32 cellular contexts compared by ENCODE assay signal in genomic region chr10:98399784-98400183, GRCh38.
"Had no signal": no experiment of that assay in that cellular context is flagged by ENCODE, and none has a peak within 500 bp of the region (broad histone marks: within the 10 kb centered on the region; RNA-seq: fewer than 3 reads in every experiment).

No MANE protein-coding gene starts in this region.

- ATAC-seq: activated CD8-positive, alpha-beta memory T cell treated with anti-CD3 and anti-CD28 coated beads, Interleukin-2, amount 10 ng/mL, durations not matched to agents 7 days and 5 days; activated CD8-positive, alpha-beta T cell treated with anti-CD3 and anti-CD28 coated beads, Interleukin-2, amount 10 ng/mL, durations not matched to agents 7 days and 5 days; body of pancreas; WTC11 had no signal

- DNase-seq: activated CD4-positive, alpha-beta memory T cell treated with anti-CD3 and anti-CD28 coated beads, Interleukin-2, amount 10 ng/mL, durations not matched to agents 7 days and 5 days; activated CD4-positive, alpha-beta T cell treated with anti-CD3 and anti-CD28 coated beads for 1 hour; activated CD4-positive, alpha-beta T cell treated with anti-CD3 and anti-CD28 coated beads, Interleukin-2, amount 10 ng/mL, durations not matched to agents 7 days and 5 days; activated CD4-positive, alpha-beta T cell treated with anti-CD3 and anti-CD28 coated beads, Interleukin-2, amount 50 U/mL, for 48 hours; activated CD4-positive, CD25-positive, alpha-beta regulatory T cell; activated CD8-positive, alpha-beta memory T cell treated with anti-CD3 and anti-CD28 coated beads for 24 hours; activated CD8-positive, alpha-beta memory T cell treated with anti-CD3 and anti-CD28 coated beads, Interleukin-2, amount 10 ng/mL, durations not matched to agents 7 days and 5 days; activated CD8-positive, alpha-beta memory T cell treated with anti-CD3 and anti-CD28 coated beads, Interleukin-2, amount 50 U/mL, for 48 hours; activated CD8-positive, alpha-beta T cell treated with anti-CD3 and anti-CD28 coated beads, Interleukin-2, amount 10 ng/mL, durations not matched to agents 7 days and 5 days; activated effector memory CD4-positive, alpha-beta T cell treated with Interleukin-2 at 50 U/mL for 16 hours; activated gamma-delta T cell; activated naive CD4-positive, alpha-beta T cell treated with anti-CD3 and anti-CD28 coated beads, Interleukin-2, amount 10 ng/mL, durations not matched to agents 7 days and 5 days; activated naive CD4-positive, alpha-beta T cell treated with Interleukin-2 at 50 U/mL for 16 hours; activated naive CD8-positive, alpha-beta T cell treated with anti-CD3 and anti-CD28 coated beads, Interleukin-2, amount 10 ng/mL, durations not matched to agents 7 days and 5 days; activated naive CD8-positive, alpha-beta T cell treated with anti-CD3 and anti-CD28 coated beads, Interleukin-2, amount 50 U/mL, for 24 hours; activated T-cell treated with anti-CD3 and anti-CD28 coated beads, Interleukin-2, amount 50 U/mL, for 1 hour; activated T-cell treated with anti-CD3 and anti-CD28 coated beads, Interleukin-2, amount 50 U/mL, for 48 hours; amygdala; anterior cingulate cortex; body of pancreas; brain microvascular endothelial cell; central memory CD4-positive, alpha-beta T cell; T-helper 9 cell; WERI-Rb-1 had no signal

- H3K36me3 ChIP-seq: brain microvascular endothelial cell, breast epithelium, WERI-Rb-1 had no signal

- H3K9me3 Mint-ChIP-seq: activated CD4-positive, alpha-beta memory T cell treated with anti-CD3 and anti-CD28 coated beads, Interleukin-2, amount 10 ng/mL, durations not matched to agents 7 days and 5 days; activated CD4-positive, alpha-beta T cell treated with anti-CD3 and anti-CD28 coated beads, Interleukin-2, amount 10 ng/mL, durations not matched to agents 7 days and 5 days; activated naive CD4-positive, alpha-beta T cell treated with anti-CD3 and anti-CD28 coated beads, Interleukin-2, amount 10 ng/mL, durations not matched to agents 7 days and 5 days; activated naive CD4-positive, alpha-beta T cell treated with anti-CD3 and anti-CD28 coated beads, Interleukin-2, amount 50 U/mL, for 24 hours; activated naive CD8-positive, alpha-beta T cell treated with anti-CD3 and anti-CD28 coated beads, Interleukin-2, amount 10 ng/mL, durations not matched to agents 7 days and 5 days; activated naive CD8-positive, alpha-beta T cell treated with anti-CD3 and anti-CD28 coated beads, Interleukin-2, amount 50 U/mL, for 24 hours; activated T-helper 2 cell treated with anti-CD3 and anti-CD28 coated beads, Interferon-gamma antibody, Interleukin-2, Interleukin-4, amounts not matched to agents 10 μg/mL and 5 μg/mL and 100 μg/mL, durations not matched to agents 14 hours and 24 hours and 36 hours; T-helper 1 cell treated with Interleukin-12 subunit alpha and Interleukin-12 subunit beta and Interleukin-4 antibody, amounts not matched to agents 30 μg/mL and 1 μg/mL, for 36 hours; T-helper 2 cell treated with Interferon-gamma antibody and Interleukin-4, amounts not matched to agents 5 μg/mL and 100 μg/mL, for 36 hours; WTC11 had no signal

- H3K36me3 Mint-ChIP-seq: activated naive CD4-positive, alpha-beta T cell treated with anti-CD3 and anti-CD28 coated beads, Interleukin-2, amount 10 ng/mL, durations not matched to agents 7 days and 5 days; WTC11 had no signal

- H3K27ac ChIP-seq: body of pancreas, brain microvascular endothelial cell, breast epithelium, WERI-Rb-1 had no signal

- H3K27me3 ChIP-seq: body of pancreas, brain microvascular endothelial cell, breast epithelium had no signal

- H3K27ac Mint-ChIP-seq: activated CD4-positive, alpha-beta memory T cell treated with anti-CD3 and anti-CD28 coated beads, Interleukin-2, amount 10 ng/mL, durations not matched to agents 7 days and 5 days; activated CD4-positive, alpha-beta T cell treated with anti-CD3 and anti-CD28 coated beads for 36 hours; activated CD4-positive, alpha-beta T cell treated with anti-CD3 and anti-CD28 coated beads, Interleukin-2, amount 10 ng/mL, durations not matched to agents 7 days and 5 days; activated CD8-positive, alpha-beta memory T cell treated with anti-CD3 and anti-CD28 coated beads, Interleukin-2, amount 10 ng/mL, durations not matched to agents 7 days and 5 days; activated CD8-positive, alpha-beta T cell treated with anti-CD3 and anti-CD28 coated beads, Interleukin-2, amount 10 ng/mL, durations not matched to agents 7 days and 5 days; activated naive CD4-positive, alpha-beta T cell treated with anti-CD3 and anti-CD28 coated beads, Interleukin-2, amount 10 ng/mL, durations not matched to agents 7 days and 5 days; activated naive CD4-positive, alpha-beta T cell treated with anti-CD3 and anti-CD28 coated beads, Interleukin-2, amount 50 U/mL, for 24 hours; activated naive CD8-positive, alpha-beta T cell; activated naive CD8-positive, alpha-beta T cell treated with anti-CD3 and anti-CD28 coated beads, Interleukin-2, amount 10 ng/mL, durations not matched to agents 7 days and 5 days; activated naive CD8-positive, alpha-beta T cell treated with anti-CD3 and anti-CD28 coated beads, Interleukin-2, amount 50 U/mL, for 24 hours; activated T-helper 2 cell treated with anti-CD3 and anti-CD28 coated beads, Interferon-gamma antibody, Interleukin-2, Interleukin-4, amounts not matched to agents 10 μg/mL and 5 μg/mL and 100 μg/mL, durations not matched to agents 14 hours and 24 hours and 36 hours; T-helper 1 cell treated with Interleukin-12 subunit alpha and Interleukin-12 subunit beta and Interleukin-4 antibody, amounts not matched to agents 30 μg/mL and 1 μg/mL, for 36 hours; T-helper 2 cell treated with Interferon-gamma antibody and Interleukin-4, amounts not matched to agents 5 μg/mL and 100 μg/mL, for 36 hours; WTC11 had no signal

- H3K27me3 Mint-ChIP-seq: activated CD4-positive, alpha-beta memory T cell treated with anti-CD3 and anti-CD28 coated beads, Interleukin-2, amount 10 ng/mL, durations not matched to agents 7 days and 5 days; activated CD4-positive, alpha-beta T cell treated with anti-CD3 and anti-CD28 coated beads for 36 hours; activated CD4-positive, alpha-beta T cell treated with anti-CD3 and anti-CD28 coated beads, Interleukin-2, amount 10 ng/mL, durations not matched to agents 7 days and 5 days; activated CD8-positive, alpha-beta memory T cell treated with anti-CD3 and anti-CD28 coated beads, Interleukin-2, amount 10 ng/mL, durations not matched to agents 7 days and 5 days; activated naive CD4-positive, alpha-beta T cell treated with anti-CD3 and anti-CD28 coated beads, Interleukin-2, amount 10 ng/mL, durations not matched to agents 7 days and 5 days; activated naive CD4-positive, alpha-beta T cell treated with anti-CD3 and anti-CD28 coated beads, Interleukin-2, amount 50 U/mL, for 24 hours; activated naive CD8-positive, alpha-beta T cell; activated naive CD8-positive, alpha-beta T cell treated with anti-CD3 and anti-CD28 coated beads, Interleukin-2, amount 10 ng/mL, durations not matched to agents 7 days and 5 days; activated naive CD8-positive, alpha-beta T cell treated with anti-CD3 and anti-CD28 coated beads, Interleukin-2, amount 50 U/mL, for 24 hours had no signal

- H3K9me3 ChIP-seq: body of pancreas, breast epithelium had no signal

- H3K4me1 ChIP-seq: breast epithelium had no signal

- H3K4me3 Mint-ChIP-seq: activated CD4-positive, alpha-beta memory T cell treated with anti-CD3 and anti-CD28 coated beads, Interleukin-2, amount 10 ng/mL, durations not matched to agents 7 days and 5 days; activated CD4-positive, alpha-beta T cell treated with anti-CD3 and anti-CD28 coated beads for 36 hours; activated CD4-positive, alpha-beta T cell treated with anti-CD3 and anti-CD28 coated beads, Interleukin-2, amount 10 ng/mL, durations not matched to agents 7 days and 5 days; activated CD8-positive, alpha-beta memory T cell treated with anti-CD3 and anti-CD28 coated beads, Interleukin-2, amount 10 ng/mL, durations not matched to agents 7 days and 5 days; activated CD8-positive, alpha-beta T cell treated with anti-CD3 and anti-CD28 coated beads, Interleukin-2, amount 10 ng/mL, durations not matched to agents 7 days and 5 days; activated naive CD4-positive, alpha-beta T cell treated with anti-CD3 and anti-CD28 coated beads, Interleukin-2, amount 10 ng/mL, durations not matched to agents 7 days and 5 days; activated naive CD4-positive, alpha-beta T cell treated with anti-CD3 and anti-CD28 coated beads, Interleukin-2, amount 50 U/mL, for 24 hours; activated naive CD8-positive, alpha-beta T cell; activated naive CD8-positive, alpha-beta T cell treated with anti-CD3 and anti-CD28 coated beads, Interleukin-2, amount 10 ng/mL, durations not matched to agents 7 days and 5 days; activated naive CD8-positive, alpha-beta T cell treated with anti-CD3 and anti-CD28 coated beads, Interleukin-2, amount 50 U/mL, for 24 hours; T-helper 1 cell treated with Interleukin-12 subunit alpha and Interleukin-12 subunit beta and Interleukin-4 antibody, amounts not matched to agents 30 μg/mL and 1 μg/mL, for 36 hours; T-helper 2 cell treated with Interferon-gamma antibody and Interleukin-4, amounts not matched to agents 5 μg/mL and 100 μg/mL, for 36 hours; WTC11 had no signal

- H3K4me1 Mint-ChIP-seq: activated naive CD4-positive, alpha-beta T cell treated with anti-CD3 and anti-CD28 coated beads, Interleukin-2, amount 10 ng/mL, durations not matched to agents 7 days and 5 days; activated naive CD4-positive, alpha-beta T cell treated with anti-CD3 and anti-CD28 coated beads, Interleukin-2, amount 50 U/mL, for 24 hours; activated naive CD8-positive, alpha-beta T cell treated with anti-CD3 and anti-CD28 coated beads, Interleukin-2, amount 10 ng/mL, durations not matched to agents 7 days and 5 days had no signal

- H3K4me3 ChIP-seq: body of pancreas, breast epithelium had no signal
